Comparison of ENCODE assay signal across 10 cellular contexts in the genomic region with DNA sequence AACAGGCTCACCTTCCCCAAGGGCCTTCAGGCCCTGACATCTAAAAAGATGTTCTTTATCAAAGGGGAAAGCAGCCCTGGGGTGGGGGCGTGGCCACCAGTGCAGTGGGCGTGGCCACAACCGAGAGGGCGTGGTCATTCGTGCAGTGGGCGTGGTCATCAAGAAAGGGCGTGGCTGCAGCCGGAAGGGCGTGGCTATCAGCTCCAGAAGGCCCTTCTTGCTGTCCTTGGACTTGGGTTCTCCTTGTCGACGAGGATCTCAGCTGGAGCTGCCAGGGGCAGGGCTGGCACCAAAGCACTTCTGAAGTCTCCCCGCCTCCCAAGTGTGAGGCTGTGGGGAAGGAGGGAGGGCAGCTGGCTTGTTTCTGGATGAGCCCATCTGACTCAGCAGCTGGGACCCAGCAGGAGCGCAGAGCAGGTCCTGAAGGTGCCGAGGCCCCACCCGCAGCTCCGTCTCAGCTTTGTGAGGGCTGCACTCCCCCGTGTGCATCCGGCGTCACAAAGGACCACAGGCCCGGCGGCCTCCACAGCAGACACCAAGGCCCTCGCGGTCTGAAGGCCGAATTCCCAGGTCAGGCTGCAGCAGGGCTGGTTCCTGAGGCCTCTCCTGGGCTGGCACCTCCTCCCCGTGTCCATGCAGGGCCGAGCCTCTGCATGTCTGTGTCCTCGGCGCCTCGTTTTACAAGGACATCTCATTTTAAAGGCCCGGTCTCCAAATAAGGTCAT. TPM values are rescaled to one million over a fixed set of nuclear protein-coding genes. Genes with fewer than 3 reads are reported as not detected.
A peak's percentile ranks its signal among the peaks of the same experiment; 100 is the strongest.
DNase-seq lines count a peak whose midpoint lies in the region; ATAC-seq, FAIRE-seq and TF ChIP-seq lines count a peak whose summit lies in the region.
"Had no signal": no experiment of that assay in that cellular context is flagged by ENCODE, and none has a peak within 500 bp of the region (broad histone marks: within the 10 kb centered on the region; RNA-seq: fewer than 3 reads in every experiment).

No MANE protein-coding gene starts in this region.

- H3K9me3 Mint-ChIP-seq in activated CD4-positive, alpha-beta T cell treated with anti-CD3 and anti-CD28 coated beads, Interleukin-2, amount 10 ng/mL, durations not matched to agents 24 days and 14 days = no peaks in the 10 kb centered on the region
- no peaks in the 10 kb centered on the region for H3K9me3 Mint-ChIP-seq in stimulated activated memory B cell treated with anti-CD40 and anti-IgM and Interleukin-4, amounts not matched to agents 10 μg/mL and 1 μg/mL and 100 μg/mL, for 72 hours
- H3K9me3 Mint-ChIP-seq: dendritic cell treated with granulocyte-macrophage colony-stimulating factor and Interleukin-4, amounts not matched to agents 40 ng/mL and 50 ng/mL, for 4 days had no signal

- H3K27ac Mint-ChIP-seq in activated CD4-positive, alpha-beta T cell treated with anti-CD3 and anti-CD28 coated beads, Interleukin-2, amount 10 ng/mL, durations not matched to agents 24 days and 14 days = no peak overlapping the region
- H3K27ac Mint-ChIP-seq in stimulated activated memory B cell treated with anti-CD40 and anti-IgM and Interleukin-4, amounts not matched to agents 10 μg/mL and 1 μg/mL and 100 μg/mL, for 72 hours = no peak overlapping the region
- H3K27ac Mint-ChIP-seq: dendritic cell treated with granulocyte-macrophage colony-stimulating factor and Interleukin-4, amounts not matched to agents 40 ng/mL and 50 ng/mL, for 4 days had no signal

- no peak for TF ChIP-seq CTCF in A673 (conservative IDR thresholded peaks at IDR 0.05; ENCODE audit: low read depth, low read length)
- TF ChIP-seq CTCF in GM10266 (IDR thresholded peaks at IDR 0.05; ENCODE audit: control insufficient read depth, insufficient read depth, low read depth, missing control alignments) = no peak

- H3K27me3 ChIP-seq in A673 (replicated peaks; ENCODE audit: insufficient read depth, low read depth, low read length, poor library complexity) = no peaks in the 10 kb centered on the region
- no peaks in the 10 kb centered on the region for H3K27me3 ChIP-seq in layer of hippocampus (ENCODE audit: control insufficient read depth, insufficient read depth, low read length)

- H3K36me3 Mint-ChIP-seq in activated CD4-positive, alpha-beta T cell treated with anti-CD3 and anti-CD28 coated beads, Interleukin-2, amount 10 ng/mL, durations not matched to agents 24 days and 14 days (ENCODE audit: low read depth) = no peaks in the 10 kb centered on the region
- H3K36me3 Mint-ChIP-seq in stimulated activated memory B cell treated with anti-CD40 and anti-IgM and Interleukin-4, amounts not matched to agents 10 μg/mL and 1 μg/mL and 100 μg/mL, for 72 hours = no peaks in the 10 kb centered on the region

- intact Hi-C loops in A673 (cut with micrococcal nuclease; ENCODE audit: unreplicated experiment) = no loop called here
- intact Hi-C loops in activated CD4-positive, alpha-beta T cell treated with anti-CD3 and anti-CD28 coated beads, Interleukin-2, amount 10 ng/mL, durations not matched to agents 24 days and 14 days (cut with micrococcal nuclease) = no loop called here

- H3K4me3 Mint-ChIP-seq in activated CD4-positive, alpha-beta T cell treated with anti-CD3 and anti-CD28 coated beads, Interleukin-2, amount 10 ng/mL, durations not matched to agents 24 days and 14 days = no peak overlapping the region
- H3K4me3 Mint-ChIP-seq in stimulated activated memory B cell treated with anti-CD40 and anti-IgM and Interleukin-4, amounts not matched to agents 10 μg/mL and 1 μg/mL and 100 μg/mL, for 72 hours = no peak overlapping the region
- H3K4me3 Mint-ChIP-seq: dendritic cell treated with granulocyte-macrophage colony-stimulating factor and Interleukin-4, amounts not matched to agents 40 ng/mL and 50 ng/mL, for 4 days had no signal

- no peaks in the 10 kb centered on the region for H3K9me3 ChIP-seq in A673 (ENCODE audit: low read depth, low read length, poor library complexity, severe bottlenecking)

- DNase-seq in A673 (ENCODE audit: low spot score) (peak; percentile 34), GM18507 (ENCODE audit: extremely low spot score, insufficient read length, low read depth) (no peak), GM10266 (ENCODE audit: extremely low spot score) (no peak), HPDE6-E6E7 (ENCODE audit: extremely low spot score) (no peak)
- DNase-seq in activated CD4-positive, alpha-beta T cell treated with anti-CD3 and anti-CD28 coated beads, Interleukin-2, amount 10 ng/mL, durations not matched to agents 24 days and 14 days = peak; percentile 83
- DNase-seq: NCI-H748 treated with DMSO at 0.1 percent for 48 hours had no signal

- H3K27ac ChIP-seq in A673 (ENCODE audit: low read depth, low read length, poor library complexity, severe bottlenecking) (no peak overlapping the region), layer of hippocampus (ENCODE audit: low read depth, low read length) (peak overlapping the region; percentile 84)

- no peak overlapping the region for H3K4me3 ChIP-seq in A673 (ENCODE audit: low read depth, low read length, poor library complexity, severe bottlenecking)

- CTCF ChIA-PET in A673 (lab: Charles Lee) = no interaction called here

- peaks cover 6% of the 10 kb centered on the region for H3K4me1 Mint-ChIP-seq in activated CD4-positive, alpha-beta T cell treated with anti-CD3 and anti-CD28 coated beads, Interleukin-2, amount 10 ng/mL, durations not matched to agents 24 days and 14 days
- H3K4me1 Mint-ChIP-seq in stimulated activated memory B cell treated with anti-CD40 and anti-IgM and Interleukin-4, amounts not matched to agents 10 μg/mL and 1 μg/mL and 100 μg/mL, for 72 hours = peaks cover 7% of the 10 kb centered on the region

- POLR2A ChIA-PET in A673 (lab: Charles Lee; ENCODE audit: low non-redundant PET) = no interaction called here

- peaks cover 32% of the 10 kb centered on the region for H3K4me1 ChIP-seq in A673 (ENCODE audit: insufficient read depth, low read length, poor library complexity, severe bottlenecking)

- no peaks in the 10 kb centered on the region for H3K36me3 ChIP-seq in A673 (ENCODE audit: insufficient read depth, low read length, poor library complexity, severe bottlenecking)

- no peaks in the 10 kb centered on the region for H3K27me3 Mint-ChIP-seq in activated CD4-positive, alpha-beta T cell treated with anti-CD3 and anti-CD28 coated beads, Interleukin-2, amount 10 ng/mL, durations not matched to agents 24 days and 14 days
- H3K27me3 Mint-ChIP-seq in stimulated activated memory B cell treated with anti-CD40 and anti-IgM and Interleukin-4, amounts not matched to agents 10 μg/mL and 1 μg/mL and 100 μg/mL, for 72 hours = no peaks in the 10 kb centered on the region
- H3K27me3 Mint-ChIP-seq: dendritic cell treated with granulocyte-macrophage colony-stimulating factor and Interleukin-4, amounts not matched to agents 40 ng/mL and 50 ng/mL, for 4 days had no signal

- no TSS peak for BruUV-seq in A673 (replicated peaks; lab: Mats Ljungman, UMichigan)

- no peak for ATAC-seq in GM18502 (IDR thresholded peaks at IDR 0.05; ENCODE audit: poor library complexity, unreplicated experiment)
- ATAC-seq in stimulated activated memory B cell treated with anti-CD40 and anti-IgM and Interleukin-4, amounts not matched to agents 10 μg/mL and 1 μg/mL and 100 μg/mL, for 72 hours = no peak

- peak; percentile 74 for FAIRE-seq in GM18507 (lab: Jason Lieb, UNC)

RNA-seq across cellular contexts. Expression of a gene that starts 12.8 kb away (rescaled TPM):
- total RNA-seq in A673 (2021) = 14.3 and 19.2 TPM in 2 replicates
- total RNA-seq in activated CD4-positive, alpha-beta T cell treated with anti-CD3 and anti-CD28 coated beads, Interleukin-2, amount 10 ng/mL, durations not matched to agents 24 days and 14 days = 10.7 and 13.1 TPM in 2 replicates

Comparison
In these comparisons a context has a peak if more than half of its experiments do, and no peak if none do; other contexts are left out.
1. DNase-seq: peak in A673 (single experiment) and activated CD4-positive, alpha-beta T cell treated with anti-CD3 and anti-CD28 coated beads, Interleukin-2, amount 10 ng/mL, durations not matched to agents 24 days and 14 days (single experiment); none in GM18507 (single experiment), GM10266 (single experiment) and HPDE6-E6E7 (single experiment).